ENCODE assay signal across 21 cellular contexts in the genomic region with DNA sequence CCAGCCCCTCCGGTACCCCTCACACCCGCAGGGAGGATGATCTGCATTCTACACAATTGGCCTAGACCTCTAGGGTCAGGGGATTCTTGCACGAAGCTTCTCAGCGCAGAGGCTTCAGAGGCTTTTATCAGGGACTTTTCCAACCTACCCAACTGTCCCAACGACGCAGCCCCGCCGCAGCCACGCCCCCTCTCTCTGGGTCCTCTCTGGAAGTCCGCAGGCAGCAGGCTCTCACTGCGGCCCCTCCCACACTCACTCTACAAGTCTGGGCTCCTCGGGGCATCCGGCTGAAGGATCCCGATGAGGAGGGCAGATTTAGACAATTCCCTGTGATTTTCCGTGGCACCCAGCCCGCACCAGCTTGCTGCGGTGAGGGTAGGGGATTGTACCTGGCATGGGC. TPM values are rescaled to one million over a fixed set of nuclear protein-coding genes. Genes with fewer than 3 reads are reported as not detected.
DNase-seq lines count a peak whose midpoint lies in the region; ATAC-seq, FAIRE-seq and TF ChIP-seq lines count a peak whose summit lies in the region.
"Had no signal": no experiment of that assay in that cellular context is flagged by ENCODE, and none has a peak within 500 bp of the region (broad histone marks: within the 10 kb centered on the region; RNA-seq: fewer than 3 reads in every experiment).

No MANE protein-coding gene starts in this region.

- H3K9ac ChIP-seq in K562 (ENCODE audit: insufficient read depth in 1 of 2, low read depth in 2 of 2, low read length in 2 of 2) (peak overlapping the region in 1 of 2 experiments; percentile 13; a peak in 1 of 4 replicates), smooth muscle cell (ENCODE audit: low read depth) (no peak overlapping the region)
- H3K9ac ChIP-seq: GM23248 had no signal

- no peak overlapping the region for H3K4me3 ChIP-seq in K562
- no peak overlapping the region for H3K4me3 ChIP-seq in smooth muscle cell
- H3K4me3 ChIP-seq: GM23248, upper lobe of right lung had no signal

- no peak for TF ChIP-seq POLR2A in K562 (conservative IDR thresholded peaks at IDR 0.05)

- H2AFZ ChIP-seq in K562 (ENCODE audit: low read depth, low read length) (no peak overlapping the region), smooth muscle cell (ENCODE audit: low read depth) (no peak overlapping the region)
- H2AFZ ChIP-seq: GM23248 had no signal

- no peak for TF ChIP-seq EP300 in K562 (IDR thresholded peaks at IDR 0.05; ENCODE audit: low read length)

- H3K4me1 ChIP-seq in K562 (replicated peaks in 1 of 2; ENCODE audit: control insufficient read depth in 2 of 2, insufficient read depth in 2 of 2, low read length in 2 of 2) (peaks cover 8 to 11% of the 10 kb centered on the region in 2 experiments; a peak in 4 of 5 replicates), smooth muscle cell (ENCODE audit: low read depth) (no peaks in the 10 kb centered on the region)
- H3K4me1 ChIP-seq: upper lobe of right lung had no signal

- peak overlapping the region; percentile 63 for H3K4me2 ChIP-seq in K562 (ENCODE audit: insufficient read depth, low read length)
- H3K4me2 ChIP-seq in smooth muscle cell: peak overlapping the region; percentile 67

- TF ChIP-seq RAD21 in K562 (CRISPR knock-in tag; conservative IDR thresholded peaks at IDR 0.05 in 1 of 2, IDR thresholded peaks at IDR 0.05 in 1 of 2): no peak

- POLR2A ChIA-PET in K562 (lab: Yijun Ruan, JAX): no interaction called here

- TF ChIP-seq CTCF in K562 (IDR thresholded peaks at IDR 0.05 in 2 of 3, conservative IDR thresholded peaks at IDR 0.05 in 1 of 3; ENCODE audit: insufficient read depth in 2 of 3, low read depth in 1 of 3, low read length in 3 of 3) (no peak), smooth muscle cell (IDR thresholded peaks at IDR 0.05; ENCODE audit: borderline replicate concordance, insufficient read depth, poor library complexity, severe bottlenecking) (no peak)

- H3F3A ChIP-seq in smooth muscle cell (ENCODE audit: low read depth): no peaks in the 10 kb centered on the region

- FAIRE-seq in K562 (lab: Jason Lieb, UNC): no peak

- DNase-seq in NCI-H2171 treated with DMSO at 0.1 percent for 48 hours (lab: John Stamatoyannopoulos, UW) (peak; percentile 26), NCI-H2171 (lab: John Stamatoyannopoulos, UW) (no peak), K562 (ENCODE audit: extremely low read depth in 1 of 4, low spot score in 3 of 4) (peak in 3 of 4 experiments; percentile 36 to 49 (median 37)), iPS-NIHi7 (ENCODE audit: extremely low spot score) (peak; percentile 74), smooth muscle cell (lab: John Stamatoyannopoulos, UW; ENCODE audit: unreplicated experiment) (no peak), NAMALWA (ENCODE audit: low spot score) (no peak)
- DNase-seq: 8988T; central memory CD4-positive, alpha-beta T cell; DMS 273 treated with DMSO at 0.1 percent for 48 hours; effector CD8-positive, alpha-beta T cell; GM23248; NCI-H1417 treated with DMSO at 0.1 percent for 48 hours; NCI-H345; SHP77; T-helper 2 cell; upper lobe of right lung had no signal

- H4K20me1 ChIP-seq in K562 (replicated peaks; ENCODE audit: control insufficient read depth, insufficient read depth, low read length) (no peaks in the 10 kb centered on the region), smooth muscle cell (ENCODE audit: low read depth) (no peaks in the 10 kb centered on the region)

- no peaks in the 10 kb centered on the region for H3K36me3 ChIP-seq in K562 (ENCODE audit: control insufficient read depth, insufficient read depth, low read length)
- no peaks in the 10 kb centered on the region for H3K36me3 ChIP-seq in smooth muscle cell (ENCODE audit: low read depth)
- H3K36me3 ChIP-seq: upper lobe of right lung had no signal

- intact Hi-C loops in K562 (cut with micrococcal nuclease): no loop called here

- CTCF ChIA-PET in K562 (lab: Yijun Ruan, JAX; ENCODE audit: low intra/inter-chr PET ratio): no interaction called here

- H3K27me3 ChIP-seq in K562 (ENCODE audit: control insufficient read depth in 2 of 2, insufficient read depth in 2 of 2, low read length in 2 of 2): peaks cover 0 to 10% of the 10 kb centered on the region in 2 experiments; a peak in 2 of 5 replicates
- peaks cover 73% of the 10 kb centered on the region for H3K27me3 ChIP-seq in smooth muscle cell (ENCODE audit: low read depth)

- ATAC-seq in K562 (peak; percentile 79), GM19351 (IDR thresholded peaks at IDR 0.05; ENCODE audit: unreplicated experiment) (no peak), HG03342 (IDR thresholded peaks at IDR 0.05; ENCODE audit: unreplicated experiment) (no peak)
- ATAC-seq: activated T-helper 17 cell treated with anti-CD3 and anti-CD28 coated beads, Interleukin-2, amount 50 U/mL, for 72 hours; upper lobe of right lung had no signal

- WGBS in K562 (ENCODE audit: insufficient coverage, low coverage, missing lambda C conversion rate): 0% methylated on average over 16 of the region's 17 CpGs
- WGBS in smooth muscle cell (ENCODE audit: low lambda C conversion rate): 19% methylated on average over 17 of the region's 17 CpGs

- no TSS peak for BruUV-seq in K562 (replicated peaks; lab: Mats Ljungman, UMichigan)

- H3K9me1 ChIP-seq in K562 (ENCODE audit: control insufficient read depth, insufficient read depth, low read length): no peaks in the 10 kb centered on the region

- H3K79me2 ChIP-seq in K562 (ENCODE audit: control insufficient read depth, insufficient read depth, low read length) (no peaks in the 10 kb centered on the region), smooth muscle cell (ENCODE audit: low read depth) (no peaks in the 10 kb centered on the region)

- H3K27ac ChIP-seq in K562 (ENCODE audit: extremely low read depth, low read depth, low read length) (no peak overlapping the region), smooth muscle cell (ENCODE audit: low read depth) (no peak overlapping the region)
- H3K27ac ChIP-seq: GM23248, upper lobe of right lung had no signal

- H3K9me3 ChIP-seq in K562 (replicated peaks; ENCODE audit: control insufficient read depth, insufficient read depth, low read depth, low read length) (no peaks in the 10 kb centered on the region), smooth muscle cell (replicated peaks; ENCODE audit: low read depth) (no peaks in the 10 kb centered on the region)
- H3K9me3 ChIP-seq: upper lobe of right lung had no signal

- in situ Hi-C loops in K562 (cut with MboI): no loop called here

TF ChIP-seq in K562, 482 proteins besides CTCF, POLR2A, EP300 and RAD21:
- TF ChIP-seq SRSF3 (IDR thresholded peaks at IDR 0.05; ENCODE audit: insufficient read depth, low read length) (no peak), EGR1 (conservative IDR thresholded peaks at IDR 0.05) (no peak), MEF2A (IDR thresholded peaks at IDR 0.05; ENCODE audit: control insufficient read depth, low read depth, low read length) (no peak), HDAC2 (IDR thresholded peaks at IDR 0.05) (no peak), NELFE (IDR thresholded peaks at IDR 0.05; ENCODE audit: insufficient read depth, insufficient read length) (no peak), CXXC5 (CRISPR knock-in tag; IDR thresholded peaks at IDR 0.05) (no peak)

RNA-seq across cellular contexts. Expression of gene ADRA1D, which starts 6.0 kb away (rescaled TPM):
- 0.21 TPM in 1 of 2 replicates, not detected in the other for total RNA-seq in K562 (2011; cell fraction: chromatin; rRNA removed; ENCODE audit: low replicate concordance)
- total RNA-seq in K562 (2011; cell fraction: nucleolus; rRNA removed): 0.13 and 0.17 TPM in 2 replicates
- 0.15 TPM in 1 of 2 replicates, not detected in the other for total RNA-seq in K562 (2011; cell fraction: nucleoplasm; rRNA removed)
- 0.14 and 0.57 TPM in 2 replicates for total RNA-seq in K562 (2014; rRNA removed)
- total RNA-seq in K562 (2014; rRNA removed; fragmentation: Illumina TruSeq; extraction: Trizol): 0.10 TPM in 1 of 2 replicates, not detected in the other
- not detected in 2 replicates for total RNA-seq in K562 (2015; rRNA removed; fragmentation: Illumina TruSeq; extraction: Trizol)
- total RNA-seq in K562 (2021): 0.27 and 0.33 TPM in 2 replicates
- 0.03 and 0.06 TPM in 2 replicates for polyA plus RNA-seq in K562 (2011; rRNA removed)
- polyA plus RNA-seq in K562 (2011; cell fraction: cytosol; rRNA removed): 0.04 and 0.58 TPM in 2 replicates
- 0.06 and 0.11 TPM in 2 replicates for polyA plus RNA-seq in K562 (2011; cell fraction: nucleus; rRNA removed)
- 0.17 and 0.66 TPM in 2 replicates for polyA plus RNA-seq in K562 (2012)
- polyA plus RNA-seq in K562 (2014; fragmentation: Illumina TruSeq; extraction: Trizol): 0.12 and 0.19 TPM in 2 replicates
- under 1 TPM in 1 of 2 experiments, not detected in 1; 0.01 TPM for polyA plus RNA-seq in K562 (2014; fragmentation: Nextera tagmentation; extraction: Ambion mirVana)
- 0.53 TPM in 1 of 2 replicates, not detected in the other for polyA plus RNA-seq in K562 (2014; rRNA removed)
- polyA minus RNA-seq in K562 (2011; rRNA and poly(A)+ RNA removed): 0.09 TPM in 1 of 2 replicates, not detected in the other
- 1.9 TPM in 1 of 2 replicates, not detected in the other for polyA minus RNA-seq in K562 (2011; cell fraction: cytosol; rRNA and poly(A)+ RNA removed)
- polyA minus RNA-seq in K562 (2011; cell fraction: nucleus; rRNA and poly(A)+ RNA removed): 0.11 and 0.40 TPM in 2 replicates
- total RNA-seq in smooth muscle cell: not detected in 2 replicates
- polyA plus RNA-seq in smooth muscle cell: 0.38 TPM in 1 of 2 replicates, not detected in the other
- total RNA-seq: activated T-helper 17 cell treated with anti-CD3 and anti-CD28 coated beads, Interleukin-2, amount 50 U/mL, for 72 hours; LHCN-M2; natural killer cell treated with Interleukin-12 subunit alpha and Interleukin-12 subunit beta and Interleukin-15 and Interleukin-18, amount 100 ng/mL, for 72 hours had no signal

Comparison
In these comparisons a context has a peak if more than half of its experiments do, and no peak if none do; other contexts are left out.
1. DNase-seq: peak in NCI-H2171 treated with DMSO at 0.1 percent for 48 hours (single experiment), K562 (3 of 4) and iPS-NIHi7 (single experiment); none in NCI-H2171 (single experiment), smooth muscle cell (single experiment) and NAMALWA (single experiment).